In genomic region chr4:143700420-143701352, GRCh38 we compare ENCODE assay signal across 8 cellular contexts. TPM values are rescaled to one million over a fixed set of nuclear protein-coding genes. Genes with fewer than 3 reads are reported as not detected.
DNase-seq lines count a peak whose midpoint lies in the region; ATAC-seq and TF ChIP-seq lines count a peak whose summit lies in the region.

Gene FREM3 (minus strand): TSS chr4:143700675. CDS start chr4:143700675, 0 bp downstream.

- DNase-seq in Caki2 (ENCODE audit: low read depth): peak; percentile 3
- peak; percentile 32 for DNase-seq in dermis blood vessel endothelial cell
- peak in 1 of 9 donors; percentile 25 for DNase-seq in naive thymus-derived CD4-positive, alpha-beta T cell
- DNase-seq in osteoblast (ENCODE audit: insufficient read length, low spot score, missing footprints): no peak
- no peak for DNase-seq in NOMO-1 treated with DMSO at 0.1 percent for 48 hours (lab: John Stamatoyannopoulos, UW; ENCODE audit: unreplicated experiment)
- DNase-seq in NCI-H187 treated with DMSO at 0.1 percent for 48 hours (lab: John Stamatoyannopoulos, UW): no peak
- DNase-seq in NCI-H446 treated with DMSO at 0.1 percent for 48 hours (lab: John Stamatoyannopoulos, UW): no peak

- H3K4me3 ChIP-seq in naive thymus-derived CD4-positive, alpha-beta T cell (ENCODE audit: low read length): no peak within 1 kb of the TSS
- no peak within 1 kb of the TSS for H3K4me3 ChIP-seq in osteoblast (ENCODE audit: insufficient read depth, low read length)

- TF ChIP-seq CTCF in osteoblast (IDR thresholded peaks at IDR 0.05; ENCODE audit: extremely low read depth, low read depth, low read length): no peak

- no peaks in the 10 kb centered on the region for H3K36me3 ChIP-seq in naive thymus-derived CD4-positive, alpha-beta T cell (ENCODE audit: control insufficient read depth in 2 of 3, insufficient read depth in 3 of 3, low read length in 3 of 3)
- no peaks in the 10 kb centered on the region for H3K36me3 ChIP-seq in osteoblast (ENCODE audit: insufficient read depth, low read length)

- no peak within 1 kb of the TSS for H3K27ac ChIP-seq in naive thymus-derived CD4-positive, alpha-beta T cell (ENCODE audit: low read depth, low read length)
- H3K27ac ChIP-seq in osteoblast (ENCODE audit: low read depth, low read length): no peak within 1 kb of the TSS

- CTCF ChIA-PET in naive thymus-derived CD4-positive, alpha-beta T cell (lab: Charles Lee): no interaction called here

- no peaks in the 10 kb centered on the region for H3K9me3 ChIP-seq in naive thymus-derived CD4-positive, alpha-beta T cell (ENCODE audit: control insufficient read depth in 2 of 3, low read length in 3 of 3)
- H3K9me3 ChIP-seq in osteoblast (ENCODE audit: low read depth, low read length): no peaks in the 10 kb centered on the region

- intact Hi-C loops in naive thymus-derived CD4-positive, alpha-beta T cell (cut with micrococcal nuclease): no loop called here

- in situ Hi-C loops in Caki2 (cut with HindIII; ENCODE audit: low pct_unique_long_range_greater_than_20kb, low sequenced_read_pairs): no loop called here

- TF ChIP-seq EP300 in Ishikawa (IDR thresholded peaks at IDR 0.05; ENCODE audit: borderline replicate concordance): no peak

- peaks cover 0 to 8% (median 4%) of the 10 kb centered on the region in 5 donors for H3K36me3 Mint-ChIP-seq in naive thymus-derived CD4-positive, alpha-beta T cell

- POLR2A ChIA-PET in naive thymus-derived CD4-positive, alpha-beta T cell (lab: Charles Lee): no interaction called here

- H3K4me1 Mint-ChIP-seq in naive thymus-derived CD4-positive, alpha-beta T cell: peaks cover 0 to 27% (median 8%) of the 10 kb centered on the region in 7 donors

- peak within 1 kb of the TSS in 9 of 10 donors; percentile 52 to 81 (median 66) for H3K4me3 Mint-ChIP-seq in naive thymus-derived CD4-positive, alpha-beta T cell

- H3K4me1 ChIP-seq in naive thymus-derived CD4-positive, alpha-beta T cell (ENCODE audit: control insufficient read depth in 2 of 2, insufficient read depth in 2 of 2, low read length in 2 of 2): no peaks in the 10 kb centered on the region
- H3K4me1 ChIP-seq in osteoblast (ENCODE audit: insufficient read depth, low read length): no peaks in the 10 kb centered on the region

- no peak; the same call in 1 of the 2 replicates for TF ChIP-seq RAD21 in Ishikawa (IDR thresholded peaks at IDR 0.05; ENCODE audit: low read depth)

- peaks cover 3% of the 10 kb centered on the region for H4K20me1 ChIP-seq in osteoblast (ENCODE audit: insufficient read depth, low read length)

- no peak within 1 kb of the TSS for H2AFZ ChIP-seq in osteoblast (ENCODE audit: low read length)

- H3K27me3 ChIP-seq in naive thymus-derived CD4-positive, alpha-beta T cell (ENCODE audit: control insufficient read depth in 2 of 2, insufficient read depth in 2 of 2, low read length in 2 of 2): no peaks in the 10 kb centered on the region
- peaks cover 16% of the 10 kb centered on the region for H3K27me3 ChIP-seq in osteoblast (ENCODE audit: insufficient read depth, low read length)

- H3K4me2 ChIP-seq in osteoblast (ENCODE audit: insufficient read depth, low read length): no peak within 1 kb of the TSS

- ATAC-seq in naive thymus-derived CD4-positive, alpha-beta T cell: no peak

- H3K27ac Mint-ChIP-seq in naive thymus-derived CD4-positive, alpha-beta T cell: no peak within 1 kb of the TSS

- peaks cover 0 to 18% (median 4%) of the 10 kb centered on the region in 11 donors for H3K9me3 Mint-ChIP-seq in naive thymus-derived CD4-positive, alpha-beta T cell

- no peaks in the 10 kb centered on the region for H3K79me2 ChIP-seq in osteoblast (ENCODE audit: insufficient read depth, low read length)

- peaks cover 35 to 50% (median 48%) of the 10 kb centered on the region in 5 donors for H3K27me3 Mint-ChIP-seq in naive thymus-derived CD4-positive, alpha-beta T cell

TF ChIP-seq in Ishikawa, 13 proteins besides CTCF, POLR2A, EP300 and RAD21:
- TF ChIP-seq CEBPB (IDR thresholded peaks at IDR 0.05): no peak
- no peak for TF ChIP-seq USF1 (IDR thresholded peaks at IDR 0.05)
- TF ChIP-seq REST (IDR thresholded peaks at IDR 0.05; ENCODE audit: low read depth): peak; percentile 37; the same call in 1 of the 2 replicates
- TF ChIP-seq MAX (IDR thresholded peaks at IDR 0.05): no peak

RNA-seq across cellular contexts. Expression of gene FREM3, which starts in this region (rescaled TPM):
- total RNA-seq in Caki2 (2014; rRNA removed; shearing (Covaris generic); ENCODE audit: low replicate concordance): not detected in 2 replicates
- total RNA-seq in dermis blood vessel endothelial cell (0.42 and 0.51 TPM in 2 replicates), osteoblast (not detected in 2 replicates)
- under 1 TPM in 2 of 5 experiments, not detected in 3; 0.07 to 0.61 TPM for total RNA-seq in naive thymus-derived CD4-positive, alpha-beta T cell
- polyA plus RNA-seq in naive thymus-derived CD4-positive, alpha-beta T cell: under 1 TPM in 1 of 2 donors, not detected in 1; 0.02 TPM

Comparison
In these comparisons a context has a peak if more than half of its experiments do, and no peak if none do; other contexts are left out.
1. Peak in DNase-seq in Caki2; RNA of the gene not detected or under 1 TPM.
2. Peak in DNase-seq in dermis blood vessel endothelial cell; RNA of the gene not detected or under 1 TPM.